In the genomic region with DNA sequence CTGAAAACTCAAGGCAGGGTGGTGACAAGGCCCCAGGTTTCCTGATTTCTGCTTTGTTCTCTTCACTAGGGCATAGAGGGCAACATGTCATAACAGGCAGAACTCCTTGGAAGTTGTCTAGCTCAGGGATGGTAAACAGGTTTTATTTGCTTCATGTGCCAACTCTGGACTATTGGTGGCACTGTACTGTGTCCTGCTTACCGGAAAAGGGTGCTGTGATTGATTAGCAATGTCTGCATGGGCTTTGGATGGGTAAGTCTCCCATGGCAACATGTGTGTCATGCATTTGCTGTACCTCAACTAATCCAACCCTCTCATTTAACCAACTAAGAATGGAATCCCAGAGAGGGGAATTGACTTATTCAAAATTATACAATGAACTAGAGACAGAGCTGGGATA, we compare ENCODE assay signal across 1 cellular context.
A peak's percentile ranks its signal among the peaks of the same experiment; 100 is the strongest.
TF ChIP-seq lines count a peak whose summit lies in the region.

No MANE protein-coding gene starts in this region.

TF ChIP-seq in IMR-90, 13 proteins besides CTCF, POLR2A, EP300 and RAD21:
- TF ChIP-seq SMC3 (IDR thresholded peaks at IDR 0.05; ENCODE audit: low read depth, low read length) (no peak), RFX5 (IDR thresholded peaks at IDR 0.05; ENCODE audit: low read depth, low read length) (0 out of 2 replicates have a peak, but pooled peaks have one; percentile 28), MXI1 (IDR thresholded peaks at IDR 0.05; ENCODE audit: borderline replicate concordance, low read depth, low read length) (no peak), CHD1 (IDR thresholded peaks at IDR 0.05; ENCODE audit: low read depth, low read length) (no peak), RCOR1 (IDR thresholded peaks at IDR 0.05; ENCODE audit: insufficient replicate concordance, low read length) (no peak)
